In genomic region chr18:63144748-63145147, GRCh38 we compare ENCODE assay signal across 14 cellular contexts.
DNase-seq lines count a peak whose midpoint lies in the region; ATAC-seq lines count a peak whose summit lies in the region.
"Had no signal": no experiment of that assay in that cellular context is flagged by ENCODE, and none has a peak within 500 bp of the region (broad histone marks: within the 10 kb centered on the region; RNA-seq: fewer than 3 reads in every experiment).

No MANE protein-coding gene starts in this region.

- peaks cover 50 to 76% (median 53%) of the 10 kb centered on the region in 3 donors for H3K4me1 Mint-ChIP-seq in IgD-negative memory B cell
- peaks cover 55% of the 10 kb centered on the region for H3K4me1 Mint-ChIP-seq in activated T-helper 17 cell treated with anti-CD3 and anti-CD28 coated beads, Interleukin-2, amount 50 U/mL, for 72 hours

- peak; percentile 5 for DNase-seq in myocyte (ENCODE audit: low read depth)
- DNase-seq in stromal cell of bone marrow (ENCODE audit: low read depth): peak; percentile 69
- no peak for DNase-seq in HT-29 (ENCODE audit: low spot score)
- DNase-seq in AML-193 (lab: John Stamatoyannopoulos, UW): no peak
- DNase-seq in KBM-7: no peak
- DNase-seq: BE2C; CD8-positive, alpha-beta memory T cell; NCI-H1436 treated with DMSO at 0.1 percent for 48 hours; NCI-H2081; NCI-H2227 treated with DMSO at 0.1 percent for 48 hours; NCI-H526 had no signal

- ATAC-seq in activated T-helper 17 cell treated with anti-CD3 and anti-CD28 coated beads, Interleukin-2, amount 50 U/mL, for 72 hours (replicated peaks): no peak
- ATAC-seq in GM19328 (IDR thresholded peaks at IDR 0.05; ENCODE audit: unreplicated experiment): no peak

- H3K9me3 Mint-ChIP-seq in IgD-negative memory B cell: peaks cover 0 to 4% (median 0%) of the 10 kb centered on the region in 3 donors
- H3K9me3 Mint-ChIP-seq in activated T-helper 17 cell treated with anti-CD3 and anti-CD28 coated beads, Interleukin-2, amount 50 U/mL, for 72 hours: no peaks in the 10 kb centered on the region
- H3K9me3 Mint-ChIP-seq: CD8-positive, alpha-beta memory T cell had no signal

- H3K27me3 Mint-ChIP-seq in IgD-negative memory B cell: peaks cover 2% of the 10 kb centered on the region
- H3K27me3 Mint-ChIP-seq in activated T-helper 17 cell treated with anti-CD3 and anti-CD28 coated beads, Interleukin-2, amount 50 U/mL, for 72 hours: no peaks in the 10 kb centered on the region
- H3K27me3 Mint-ChIP-seq: CD8-positive, alpha-beta memory T cell had no signal

- no peak overlapping the region for H3K4me3 Mint-ChIP-seq in IgD-negative memory B cell
- no peak overlapping the region for H3K4me3 Mint-ChIP-seq in activated T-helper 17 cell treated with anti-CD3 and anti-CD28 coated beads, Interleukin-2, amount 50 U/mL, for 72 hours
- H3K4me3 Mint-ChIP-seq: CD8-positive, alpha-beta memory T cell had no signal

- peak overlapping the region in 2 of 3 donors; percentile 36 to 72 for H3K27ac Mint-ChIP-seq in IgD-negative memory B cell
- peak overlapping the region; percentile 40 for H3K27ac Mint-ChIP-seq in activated T-helper 17 cell treated with anti-CD3 and anti-CD28 coated beads, Interleukin-2, amount 50 U/mL, for 72 hours

- in situ Hi-C loops in KBM-7 (cut with MboI; ENCODE audit: low pct_unique_long_range_greater_than_20kb, low sequenced_read_pairs): loop anchor here (25.0 kb wide), 1 partner anchor 168 kb away; the partner anchor contains the start of gene BCL2

- H3K36me3 Mint-ChIP-seq in IgD-negative memory B cell: peaks cover 3% of the 10 kb centered on the region
- H3K36me3 Mint-ChIP-seq in activated T-helper 17 cell treated with anti-CD3 and anti-CD28 coated beads, Interleukin-2, amount 50 U/mL, for 72 hours (ENCODE audit: low read depth): peaks cover 100% of the 10 kb centered on the region

Comparison
In these comparisons a context has a peak if more than half of its experiments do, and no peak if none do; other contexts are left out.
1. DNase-seq: peak in myocyte (single experiment) and stromal cell of bone marrow (single experiment); none in HT-29 (single experiment), AML-193 (0 of 2) and KBM-7 (single experiment).